23 cellular contexts compared by ENCODE assay signal in the genomic region with DNA sequence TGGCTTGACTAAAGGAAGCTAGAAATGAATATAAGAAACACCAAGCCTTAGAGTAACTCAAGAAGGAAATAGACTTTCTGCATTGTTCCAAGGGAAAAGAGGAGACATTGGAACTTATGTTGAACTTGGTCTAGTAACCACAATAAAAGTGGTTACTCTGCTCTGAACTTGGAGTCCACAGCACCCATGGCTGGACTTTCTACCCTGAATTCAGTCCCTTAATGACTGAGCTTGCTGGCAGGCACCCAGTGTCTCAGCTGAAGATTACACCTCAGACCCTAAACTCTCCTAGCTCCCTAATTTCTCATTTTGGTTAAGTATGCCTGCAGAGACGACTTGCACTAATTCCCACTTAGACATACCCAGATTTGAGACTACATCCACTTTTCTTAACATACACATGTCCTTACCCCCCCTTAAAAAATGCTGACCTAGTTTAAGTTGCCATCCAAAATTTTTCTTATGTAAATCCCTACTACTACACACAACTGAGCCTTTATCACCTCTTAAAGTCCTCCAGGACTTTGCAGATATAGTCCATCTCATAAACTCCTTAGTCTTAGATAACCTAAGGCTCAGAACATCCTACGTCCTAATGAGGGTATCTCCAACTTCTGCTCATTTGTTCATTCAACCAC.
"Had no signal": no experiment of that assay in that cellular context is flagged by ENCODE, and none has a peak within 500 bp of the region (broad histone marks: within the 10 kb centered on the region; RNA-seq: fewer than 3 reads in every experiment).

No MANE protein-coding gene starts in this region.

- H3K36me3 ChIP-seq: ascending aorta had no signal

- H3K27ac ChIP-seq: ascending aorta, body of pancreas, VCaP had no signal

- DNase-seq: activated CD4-positive, alpha-beta memory T cell treated with anti-CD3 and anti-CD28 coated beads for 36 hours; activated CD4-positive, alpha-beta T cell treated with anti-CD3 and anti-CD28 coated beads, Interleukin-2, amount 10 ng/mL, durations not matched to agents 7 days and 5 days; activated CD4-positive, CD25-positive, alpha-beta regulatory T cell; activated CD8-positive, alpha-beta memory T cell treated with anti-CD3 and anti-CD28 coated beads for 24 hours; activated effector memory CD4-positive, alpha-beta T cell treated with anti-CD3 and anti-CD28 coated beads, Interleukin-2, amount 50 U/mL, for 16 hours; activated naive CD4-positive, alpha-beta T cell treated with Interleukin-2 at 50 U/mL for 16 hours; activated naive CD8-positive, alpha-beta T cell treated with anti-CD3 and anti-CD28 coated beads, Interleukin-2, amount 50 U/mL, for 24 hours; activated T-cell treated with anti-CD3 and anti-CD28 coated beads, Interleukin-2, amount 50 U/mL, for 4 hours; amniotic stem cell; body of pancreas; central memory CD4-positive, alpha-beta T cell; NCI-H1092 treated with DMSO at 0.1 percent for 48 hours; NCI-H1417 treated with DMSO at 0.1 percent for 48 hours; NCI-H1694 treated with DMSO at 0.1 percent for 48 hours; NCI-H2029 treated with DMSO at 0.1 percent for 48 hours; NCI-H510A treated with DMSO at 0.1 percent for 48 hours; NCI-H69; SIG-M5; T-cell had no signal

- H3K4me1 ChIP-seq: ascending aorta had no signal

- H3K27me3 ChIP-seq: ascending aorta, body of pancreas had no signal

- H3K4me3 ChIP-seq: ascending aorta, body of pancreas had no signal

- FAIRE-seq: bronchial epithelial cell, RCC 7860 had no signal

- ATAC-seq: activated T-cell treated with anti-CD3 and anti-CD28 coated beads, Interleukin-2, amount 50 U/mL, for 4 hours; body of pancreas; T-cell had no signal

- H3K9me3 ChIP-seq: ascending aorta, body of pancreas had no signal
